21 cellular contexts compared by ENCODE assay signal in the genomic region with DNA sequence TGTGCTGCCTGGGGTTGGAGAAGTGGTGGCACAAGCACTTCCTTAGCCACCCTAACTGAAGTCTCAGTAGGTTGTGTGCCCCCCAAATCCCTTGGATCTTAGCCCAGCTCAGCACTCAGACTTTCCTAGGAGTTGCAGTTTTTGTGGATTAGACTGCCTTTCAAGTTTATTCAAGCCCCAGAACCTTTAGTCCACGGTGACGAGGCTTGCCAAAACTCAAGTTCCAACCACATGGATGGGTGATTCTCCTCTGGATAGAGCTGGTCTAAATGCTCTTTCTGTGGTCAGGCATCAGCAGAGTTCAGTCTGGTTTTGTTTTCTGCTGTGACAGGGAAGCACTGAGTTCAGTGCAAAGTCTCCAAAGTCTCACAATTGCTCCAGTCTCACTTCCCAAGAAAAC.
DNase-seq lines count a peak whose midpoint lies in the region; ATAC-seq and TF ChIP-seq lines count a peak whose summit lies in the region.
"Had no signal": no experiment of that assay in that cellular context is flagged by ENCODE, and none has a peak within 500 bp of the region (broad histone marks: within the 10 kb centered on the region; RNA-seq: fewer than 3 reads in every experiment).

No MANE protein-coding gene starts in this region.

- no peak overlapping the region for H3K27ac ChIP-seq in breast epithelium
- peak overlapping the region; percentile 91 for H3K27ac ChIP-seq in mammary epithelial cell (ENCODE audit: insufficient read depth, low read depth, low read length)
- H3K27ac ChIP-seq in trophoblast cell (ENCODE audit: low read depth, low read length): no peak overlapping the region
- H3K27ac ChIP-seq: 22Rv1, BLaER1, C4-2B had no signal

- no peak overlapping the region for H3K4ac ChIP-seq in trophoblast cell (ENCODE audit: low read depth, low read length)

- H3K4me3 ChIP-seq in breast epithelium (no peak overlapping the region), mammary epithelial cell (replicated peaks in 1 of 3; ENCODE audit: insufficient read depth in 1 of 3, low read depth in 2 of 3, low read length in 3 of 3) (no peak overlapping the region), trophoblast cell (ENCODE audit: low read depth, low read length) (no peak overlapping the region)
- H3K4me3 ChIP-seq: BLaER1, GM12878, GM23338 had no signal

- POLR2A ChIA-PET in MCF 10A (lab: Yijun Ruan, JAX): interaction anchor here (1.0 kb wide), 1 partner anchor 26 kb away, joined by 3 read pairs; no protein-coding TSS in a partner anchor

- H4K12ac ChIP-seq in trophoblast cell (ENCODE audit: low read depth, low read length): no peak overlapping the region

- peaks cover 21% of the 10 kb centered on the region for H3K4me1 Mint-ChIP-seq in MCF 10A (ENCODE audit: insufficient read depth, unreplicated experiment)
- H3K4me1 Mint-ChIP-seq: B cell; CD4-positive, CD25-positive, alpha-beta regulatory T cell; GM23338; H9 had no signal

- H3K4me2 ChIP-seq in mammary epithelial cell (ENCODE audit: insufficient read depth, low read depth, low read length) (no peak overlapping the region), trophoblast cell (ENCODE audit: low read length) (no peak overlapping the region)
- H3K4me2 ChIP-seq: BLaER1, GM23338 had no signal

- H2AFZ ChIP-seq in mammary epithelial cell (ENCODE audit: low read depth, low read length): peak overlapping the region; percentile 67
- H2AFZ ChIP-seq in trophoblast cell (ENCODE audit: insufficient read depth, low read length, poor library complexity): no peak overlapping the region
- H2AFZ ChIP-seq: GM23338 had no signal

- peak overlapping the region; percentile 43 for H2BK5ac ChIP-seq in trophoblast cell (ENCODE audit: low read depth, low read length, poor library complexity)

- H3K18ac ChIP-seq in trophoblast cell (ENCODE audit: low read length): no peak overlapping the region

- no TSS peak for BruUV-seq in MCF 10A (replicated peaks; lab: Mats Ljungman, UMichigan)
- BruUV-seq in mammary epithelial cell (replicated peaks; lab: Mats Ljungman, UMichigan): no TSS peak

- in situ Hi-C loops in mammary epithelial cell (cut with MboI; ENCODE audit: low sequenced_read_pairs in 2 of 2): no loop called here

- no peak overlapping the region for H2AK5ac ChIP-seq in trophoblast cell (ENCODE audit: low read length)

- H3K23ac ChIP-seq in trophoblast cell (ENCODE audit: low read length): no peak overlapping the region

- no peak overlapping the region for H2BK120ac ChIP-seq in trophoblast cell (ENCODE audit: insufficient read depth, low read length, poor library complexity)

- H3K36me3 ChIP-seq in breast epithelium (no peaks in the 10 kb centered on the region), mammary epithelial cell (ENCODE audit: insufficient read depth, low read length) (no peaks in the 10 kb centered on the region), trophoblast cell (ENCODE audit: control insufficient read depth in 1 of 2, insufficient read depth in 2 of 2, low read length in 2 of 2) (no peaks in the 10 kb centered on the region)
- H3K36me3 ChIP-seq: BLaER1 had no signal

- H3K27me3 Mint-ChIP-seq in MCF 10A (ENCODE audit: insufficient read depth, unreplicated experiment): no peaks in the 10 kb centered on the region
- H3K27me3 Mint-ChIP-seq: B cell; CD4-positive, CD25-positive, alpha-beta regulatory T cell had no signal

- H3K27me3 ChIP-seq in breast epithelium (no peaks in the 10 kb centered on the region), mammary epithelial cell (ENCODE audit: insufficient read depth, low read length) (no peaks in the 10 kb centered on the region), trophoblast cell (ENCODE audit: insufficient read depth, low read length) (no peaks in the 10 kb centered on the region)
- H3K27me3 ChIP-seq: BLaER1 had no signal

- H4K91ac ChIP-seq in trophoblast cell (ENCODE audit: low read depth, low read length): no peak overlapping the region

- no peak overlapping the region for H3K4me3 Mint-ChIP-seq in MCF 10A (ENCODE audit: unreplicated experiment)
- H3K4me3 Mint-ChIP-seq: B cell; CD4-positive, CD25-positive, alpha-beta regulatory T cell; CD8-positive, alpha-beta T cell; GM23338; H9; HFFc6 had no signal

- TF ChIP-seq CTCF in MCF 10A (IDR thresholded peaks at IDR 0.05; ENCODE audit: unreplicated experiment): no peak
- TF ChIP-seq CTCF in breast epithelium (IDR thresholded peaks at IDR 0.05): no peak
- no peak for TF ChIP-seq CTCF in mammary epithelial cell (conservative IDR thresholded peaks at IDR 0.05 in 1 of 2, IDR thresholded peaks at IDR 0.05 in 1 of 2; ENCODE audit: extremely low read depth in 1 of 2, insufficient read depth in 1 of 2, low read depth in 1 of 2, low read length in 2 of 2)

- dilution Hi-C loops in mammary epithelial cell (cut with HindIII; ENCODE audit: low sequenced_read_pairs): no loop called here

- ATAC-seq in HG03196 (IDR thresholded peaks at IDR 0.05; ENCODE audit: unreplicated experiment) (no peak), HG02970 (IDR thresholded peaks at IDR 0.05; ENCODE audit: low FRiP score, unreplicated experiment) (no peak)
- ATAC-seq: CD8-positive, alpha-beta T cell; GM12878; GM23338 had no signal

- no peaks in the 10 kb centered on the region for H4K20me1 ChIP-seq in mammary epithelial cell (ENCODE audit: insufficient read depth, low read length)
- H4K20me1 ChIP-seq: BLaER1 had no signal

- no peak overlapping the region for H2BK12ac ChIP-seq in trophoblast cell (ENCODE audit: low read length)

- intact Hi-C loops in MCF 10A (cut with micrococcal nuclease) (no loop called here), breast epithelium (cut with DNase I; ENCODE audit: low total_unique reads) (no loop called here), mammary epithelial cell (cut with micrococcal nuclease) (no loop called here)

- CTCF ChIA-PET in MCF 10A (lab: Yijun Ruan, JAX): interaction anchor here (0.6 to 1.0 kb wide), 2 partner anchors 66 to 852 kb away, joined by 3 to 7 read pairs; no protein-coding TSS in a partner anchor
- CTCF ChIA-PET in mammary epithelial cell (lab: Charles Lee; ENCODE audit: low non-redundant PET): no interaction called here

- TF ChIP-seq POLR2A in breast epithelium (IDR thresholded peaks at IDR 0.05): no peak

- H3K27ac Mint-ChIP-seq in MCF 10A (ENCODE audit: low read depth, unreplicated experiment): peak overlapping the region; percentile 94
- H3K27ac Mint-ChIP-seq: B cell; CD4-positive, CD25-positive, alpha-beta regulatory T cell; CD8-positive, alpha-beta T cell; GM23338; H9; HFFc6 had no signal

- H3K4me1 ChIP-seq in breast epithelium: no peaks in the 10 kb centered on the region
- H3K4me1 ChIP-seq in mammary epithelial cell (ENCODE audit: insufficient read depth, low read length): peaks cover 24% of the 10 kb centered on the region
- peaks cover 7 to 8% of the 10 kb centered on the region in 2 experiments for H3K4me1 ChIP-seq in trophoblast cell (ENCODE audit: control insufficient read depth in 1 of 2, insufficient read depth in 2 of 2, low read length in 2 of 2)
- H3K4me1 ChIP-seq: BLaER1, Caco-2 had no signal

- 87% methylated on average over 2 of the region's 2 CpGs for WGBS in mammary epithelial cell (ENCODE audit: low coverage, missing lambda C conversion rate)
- WGBS in trophoblast cell (ENCODE audit: extremely low coverage, insufficient coverage, insufficient read length): no CpG with 5 or more reads among the region's 2 CpGs

- H3K79me2 ChIP-seq in mammary epithelial cell (ENCODE audit: insufficient read depth, low read length) (no peaks in the 10 kb centered on the region), trophoblast cell (ENCODE audit: control insufficient read depth, insufficient read depth, low read length, poor library complexity) (no peaks in the 10 kb centered on the region)

- H3K9me3 Mint-ChIP-seq in MCF 10A (ENCODE audit: unreplicated experiment): peaks cover 27% of the 10 kb centered on the region

- no peaks in the 10 kb centered on the region for H3K36me3 Mint-ChIP-seq in MCF 10A (ENCODE audit: insufficient read depth, unreplicated experiment)
- H3K36me3 Mint-ChIP-seq: CD8-positive, alpha-beta T cell had no signal

- H3K14ac ChIP-seq in trophoblast cell (ENCODE audit: low read length): no peak overlapping the region

- H3K9ac ChIP-seq in mammary epithelial cell (ENCODE audit: insufficient read depth, low read length) (no peak overlapping the region), trophoblast cell (ENCODE audit: low read length) (no peak overlapping the region)
- H3K9ac ChIP-seq: BLaER1 had no signal

- H3K79me1 ChIP-seq in trophoblast cell (ENCODE audit: low read length): peaks cover 2% of the 10 kb centered on the region

- no peaks in the 10 kb centered on the region for H3K9me3 ChIP-seq in breast epithelium
- H3K9me3 ChIP-seq in mammary epithelial cell (replicated peaks; ENCODE audit: insufficient read depth, low read length): no peaks in the 10 kb centered on the region
- H3K9me3 ChIP-seq in trophoblast cell (ENCODE audit: insufficient read depth, low read depth, low read length): peaks cover 6% of the 10 kb centered on the region

- DNase-seq in MCF 10A (ENCODE audit: unreplicated experiment) (no peak), breast epithelium (ENCODE audit: low spot score in 2 of 2) (no peak), mammary epithelial cell (no peak), trophoblast cell (no peak), DMS79 (lab: John Stamatoyannopoulos, UW) (no peak)
- no peak for DNase-seq in stimulated activated naive CD4-positive, alpha-beta T cell treated with Interleukin-2 at 50 U/mL for 16 hours (lab: John Stamatoyannopoulos, UW)
- DNase-seq: Caco-2; CD4-positive, CD25-positive, alpha-beta regulatory T cell; CD8-positive, alpha-beta T cell; DMS153; GDM1; H9 had no signal

- H4K8ac ChIP-seq in trophoblast cell (ENCODE audit: low read depth, low read length): no peak overlapping the region
